Comparison of ENCODE assay signal across 10 cellular contexts in the genomic region with DNA sequence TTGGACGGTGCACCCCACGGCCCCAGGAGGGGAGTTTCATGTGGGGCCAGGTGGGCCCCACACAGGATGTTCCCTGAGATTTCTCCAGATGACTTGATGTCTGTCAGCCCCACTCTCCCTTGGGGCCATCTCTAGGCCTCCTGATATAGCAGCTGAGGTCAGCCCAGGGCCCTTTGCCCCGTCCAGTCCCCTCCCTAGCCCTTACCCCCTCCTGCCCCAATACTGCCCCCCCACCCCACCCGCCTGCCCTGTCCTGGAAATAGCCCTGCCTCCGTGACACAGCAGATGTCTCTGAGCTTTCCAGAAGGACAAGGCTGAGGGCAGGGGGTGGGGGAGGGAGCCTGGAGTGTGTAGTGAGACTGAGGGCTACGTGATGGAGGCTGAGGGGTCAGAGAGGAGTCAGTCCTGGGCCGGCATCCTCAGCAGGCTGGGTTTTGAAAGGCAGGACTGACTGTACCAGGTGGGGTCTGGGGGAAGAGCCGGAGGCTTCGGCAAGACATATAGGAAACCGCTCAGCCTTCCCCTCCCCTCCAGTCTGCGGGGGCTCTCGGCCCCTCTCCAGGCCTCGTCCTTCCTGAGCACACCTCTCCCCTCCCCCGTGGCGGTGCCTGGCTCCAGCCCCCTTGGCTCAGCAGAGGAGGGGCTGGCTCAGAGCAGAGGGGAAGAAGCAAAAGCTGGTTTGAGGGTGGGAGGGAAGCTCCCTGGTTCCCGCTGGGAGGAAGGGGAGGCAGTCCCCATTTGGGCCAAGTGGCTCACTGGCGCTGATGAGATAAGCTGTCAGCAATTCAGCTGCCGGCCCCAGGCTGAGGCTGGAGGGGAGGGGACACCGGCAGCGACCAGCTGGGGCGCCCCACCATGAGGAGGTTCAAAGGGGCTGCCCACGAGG. TPM values are rescaled to one million over a fixed set of nuclear protein-coding genes. Genes with fewer than 3 reads are reported as not detected.
A peak's percentile ranks its signal among the peaks of the same experiment; 100 is the strongest.
DNase-seq lines count a peak whose midpoint lies in the region; ATAC-seq, FAIRE-seq and TF ChIP-seq lines count a peak whose summit lies in the region.
"Had no signal": no experiment of that assay in that cellular context is flagged by ENCODE, and none has a peak within 500 bp of the region (broad histone marks: within the 10 kb centered on the region; RNA-seq: fewer than 3 reads in every experiment).

No MANE protein-coding gene starts in this region.

- H3K27me3 ChIP-seq in GM12878 (replicated peaks in 1 of 2; ENCODE audit: control insufficient read depth in 2 of 2, insufficient read depth in 2 of 2, low read length in 1 of 2) (peaks cover 11 to 13% of the 10 kb centered on the region in 2 experiments), left lung (peaks cover 14 to 70% of the 10 kb centered on the region in 2 donors), tibial nerve (peaks cover 0 to 35% of the 10 kb centered on the region in 2 donors)
- H3K27me3 ChIP-seq in effector memory CD4-positive, alpha-beta T cell (replicated peaks; ENCODE audit: control insufficient read depth, insufficient read depth, low read length, poor library complexity, severe bottlenecking) = peaks cover 30% of the 10 kb centered on the region

- no peak for FAIRE-seq in GM12878 (lab: Jason Lieb, UNC)
- FAIRE-seq: A204.1 had no signal

- DNase-seq in NCI-H1092 treated with DMSO at 0.1 percent for 48 hours (lab: John Stamatoyannopoulos, UW) = peak; percentile 39
- no peak for DNase-seq in NCI-H1092 (lab: John Stamatoyannopoulos, UW)
- no peak for DNase-seq in GM12878 (ENCODE audit: low read depth, low spot score)
- DNase-seq in left lung = peak; percentile 35 to 73
- no peak for DNase-seq in tibial nerve (ENCODE audit: low spot score in 2 of 2)
- no peak for DNase-seq in effector memory CD4-positive, alpha-beta T cell
- DNase-seq in NCI-H187 (lab: John Stamatoyannopoulos, UW) = no peak
- DNase-seq: activated gamma-delta T cell had no signal

- no peaks in the 10 kb centered on the region for H3K79me2 ChIP-seq in GM12878 (ENCODE audit: control insufficient read depth, insufficient read depth, low read length)

- POLR2A ChIA-PET in GM12878 (lab: Charles Lee) = interaction anchor here (0.6 kb wide), 1 partner anchor 1732 kb away, joined by 3 read pairs; no protein-coding TSS in a partner anchor

- RAD21 ChIA-PET in GM12878 (lab: Charles Lee; ENCODE audit: unreplicated experiment) = interaction anchor here (1.4 kb wide), 1 partner anchor 52 kb away, joined by 4 read pairs; no protein-coding TSS in a partner anchor

- H4K20me1 ChIP-seq in GM12878 (ENCODE audit: control insufficient read depth, insufficient read depth) = no peaks in the 10 kb centered on the region

- in situ Hi-C loops in GM12878 (cut with MboI) = no loop called here

- TF ChIP-seq POLR2A in GM12878 (IDR thresholded peaks at IDR 0.05; ENCODE audit: low read depth, low read length) (no peak), tibial nerve (IDR thresholded peaks at IDR 0.05) (no peak)

- H3K4me3 ChIP-seq in GM12878 (no peak overlapping the region), left lung (peak overlapping the region; percentile 0 to 34), tibial nerve (peak overlapping the region in 2 of 4 donors; percentile 42 to 59)
- H3K4me3 ChIP-seq in effector memory CD4-positive, alpha-beta T cell (ENCODE audit: insufficient read depth, low read depth, low read length, poor library complexity, severe bottlenecking) = no peak overlapping the region

- 5% methylated on average over 22 of the region's 22 CpGs for WGBS in GM12878 (ENCODE audit: insufficient coverage, insufficient replicate concordance, low lambda C conversion rate, missing lambda C conversion rate)
- 28 to 31% methylated on average over 17 to 21 of the region's 22 CpGs for WGBS in tibial nerve, 2 donors

- intact Hi-C loops in GM12878 (cut with micrococcal nuclease; ENCODE audit: unreplicated experiment) (no loop called here), left lung (cut with DNase I) (no loop called here)

- H3K9ac ChIP-seq in GM12878 (ENCODE audit: control insufficient read depth, insufficient read depth, low read length) = no peak overlapping the region

- no peak overlapping the region for H2AFZ ChIP-seq in GM12878 (ENCODE audit: control insufficient read depth, low read depth, low read length)

- no peaks in the 10 kb centered on the region for H3K9me3 ChIP-seq in GM12878 (replicated peaks; ENCODE audit: control insufficient read depth, insufficient read depth, low read length)
- no peaks in the 10 kb centered on the region for H3K9me3 ChIP-seq in left lung
- no peaks in the 10 kb centered on the region for H3K9me3 ChIP-seq in tibial nerve
- no peaks in the 10 kb centered on the region for H3K9me3 ChIP-seq in effector memory CD4-positive, alpha-beta T cell (ENCODE audit: control insufficient read depth, low read length)

- CTCF ChIA-PET in GM12878 (lab: Yijun Ruan, JAX) = interaction anchor here (0.7 kb wide), 1 partner anchor 10 kb away, joined by 3 read pairs; no protein-coding TSS in a partner anchor

- SMC1A ChIA-PET in GM12878 (lab: Charles Lee; ENCODE audit: uncharacterized antibody, unreplicated experiment) = no interaction called here

- H3K36me3 ChIP-seq in GM12878 (ENCODE audit: control insufficient read depth in 2 of 2, insufficient read depth in 2 of 2, low read length in 1 of 2) = no peaks in the 10 kb centered on the region
- no peaks in the 10 kb centered on the region for H3K36me3 ChIP-seq in left lung
- H3K36me3 ChIP-seq in tibial nerve = no peaks in the 10 kb centered on the region
- no peaks in the 10 kb centered on the region for H3K36me3 ChIP-seq in effector memory CD4-positive, alpha-beta T cell (ENCODE audit: control insufficient read depth, insufficient read depth, low read length)

- TF ChIP-seq CTCF in GM12878 (IDR thresholded peaks at IDR 0.05 in 2 of 3, conservative IDR thresholded peaks at IDR 0.05 in 1 of 3; ENCODE audit: control insufficient read depth in 2 of 3, extremely low read depth in 1 of 3, insufficient read depth in 1 of 3, low read depth in 3 of 3, low read length in 3 of 3) (no peak), left lung (IDR thresholded peaks at IDR 0.05) (no peak), tibial nerve (IDR thresholded peaks at IDR 0.05) (no peak)

- no TSS peak for BruUV-seq in GM12878 (replicated peaks; lab: Mats Ljungman, UMichigan)

- H3K4me1 ChIP-seq in GM12878 (ENCODE audit: control insufficient read depth, insufficient read depth, low read length) (peaks cover 8% of the 10 kb centered on the region), left lung (peaks cover 12 to 31% of the 10 kb centered on the region in 2 donors), tibial nerve (peaks cover 0 to 51% (median 29%) of the 10 kb centered on the region in 4 donors)
- H3K4me1 ChIP-seq in effector memory CD4-positive, alpha-beta T cell (ENCODE audit: control insufficient read depth, insufficient read depth, low read length, poor library complexity, severe bottlenecking) = peaks cover 19% of the 10 kb centered on the region

- no peak for TF ChIP-seq RAD21 in GM12878 (IDR thresholded peaks at IDR 0.05; ENCODE audit: insufficient read depth, low read depth, low read length)

- TF ChIP-seq EP300 in GM12878 (IDR thresholded peaks at IDR 0.05; ENCODE audit: borderline replicate concordance in 1 of 2, control insufficient read depth in 1 of 2, low read depth in 2 of 2, low read length in 2 of 2) (no peak), tibial nerve (IDR thresholded peaks at IDR 0.05) (no peak)

- ATAC-seq in GM12878 (peak; percentile 30), left lung (peak; percentile 3), GM19328 (IDR thresholded peaks at IDR 0.05; ENCODE audit: unreplicated experiment) (no peak)

- no peak overlapping the region for H3K4me2 ChIP-seq in GM12878 (ENCODE audit: control insufficient read depth, insufficient read depth)

- H3K27ac ChIP-seq in GM12878 (ENCODE audit: control insufficient read depth, insufficient read depth) (no peak overlapping the region), left lung (peak overlapping the region in 1 of 2 donors; percentile 72), tibial nerve (peak overlapping the region; percentile 20 to 79 (median 66))
- no peak overlapping the region for H3K27ac ChIP-seq in effector memory CD4-positive, alpha-beta T cell (ENCODE audit: insufficient read depth, low read length, poor library complexity, severe bottlenecking)

RNA-seq across cellular contexts. Expression of gene FLNC, which starts 2.0 kb away (rescaled TPM):
- 0.04 TPM in 1 of 2 replicates, not detected in the other for total RNA-seq in GM12878 (2013; cell fraction: nucleolus; rRNA removed)
- 0.05 and 0.11 TPM in 2 replicates for total RNA-seq in GM12878 (2014; rRNA removed)
- 0.09 TPM in 1 of 2 replicates, not detected in the other for total RNA-seq in GM12878 (2014; rRNA removed; fragmentation: Illumina TruSeq; extraction: Trizol)
- 0.21 and 0.32 TPM in 2 replicates for total RNA-seq in GM12878 (2021)
- polyA plus RNA-seq in GM12878 (2011; ENCODE audit: low read depth) = 0.07 TPM
- polyA plus RNA-seq in GM12878 (2011; rRNA removed) = not detected in 2 replicates
- polyA plus RNA-seq in GM12878 (2011; cell fraction: cytosol; rRNA removed) = not detected in 2 replicates
- polyA plus RNA-seq in GM12878 (2011; cell fraction: nucleus; rRNA removed) = 0.03 TPM in 1 of 2 replicates, not detected in the other
- polyA plus RNA-seq in GM12878 (2012) = 0.12 and 0.17 TPM in 2 replicates
- 0.01 TPM in 1 of 2 replicates, not detected in the other for polyA plus RNA-seq in GM12878 (2014; fragmentation: Illumina TruSeq; extraction: Trizol)
- polyA plus RNA-seq in GM12878 (2014; fragmentation: Nextera tagmentation; extraction: Ambion mirVana) = under 1 TPM in 1 of 2 experiments, not detected in 1; 0.02 TPM
- polyA plus RNA-seq in GM12878 (2014; rRNA removed) = 0.01 and 0.06 TPM in 2 replicates
- under 1 TPM; 0.03 to 0.08 TPM for polyA plus RNA-seq in GM12878 (2016; fragmentation: Nextera tagmentation; extraction: Ambion mirVana)
- 0.05 and 0.07 TPM in 2 replicates for polyA minus RNA-seq in GM12878 (2011; rRNA and poly(A)+ RNA removed)
- 0.13 TPM in 1 of 2 replicates, not detected in the other for polyA minus RNA-seq in GM12878 (2011; cell fraction: cytosol; rRNA and poly(A)+ RNA removed)
- polyA minus RNA-seq in GM12878 (2011; cell fraction: nucleus; rRNA and poly(A)+ RNA removed) = 0.19 TPM in 1 of 2 replicates, not detected in the other
- 10 to 100 TPM; 14.3 to 23.7 TPM for total RNA-seq in left lung
- total RNA-seq in tibial nerve = 10 to 100 TPM in 2 of 4 donors, 1 to 10 TPM in 2; 5.5 to 13.5 (median 9.0) TPM

RNA-seq across cellular contexts. Expression of gene ATP6V1F, which starts 30.4 kb away (rescaled TPM):
- total RNA-seq in GM12878 (2013; cell fraction: nucleolus; rRNA removed) = 10.0 and 12.5 TPM in 2 replicates
- total RNA-seq in GM12878 (2014; rRNA removed) (123 and 126 TPM in 2 replicates), GM12878 (2014; rRNA removed; fragmentation: Illumina TruSeq; extraction: Trizol) (108 and 111 TPM in 2 replicates), GM12878 (2021) (143 and 155 TPM in 2 replicates), left lung (100 to 1,000 TPM; 192 to 200 TPM), tibial nerve (100 to 1,000 TPM in 1 of 4 donors, 10 to 100 TPM in 3; 57.9 to 122 (median 75.4) TPM)
- polyA plus RNA-seq in GM12878 (2011; ENCODE audit: low read depth) = 304 TPM
- polyA plus RNA-seq in GM12878 (2011; rRNA removed) (121 and 194 TPM in 2 replicates), GM12878 (2014; fragmentation: Illumina TruSeq; extraction: Trizol) (62.7 and 179 TPM in 2 replicates), GM12878 (2014; fragmentation: Nextera tagmentation; extraction: Ambion mirVana) (100 to 1,000 TPM; 246 to 343 TPM), GM12878 (2014; rRNA removed) (211 and 223 TPM in 2 replicates), GM12878 (2016; fragmentation: Nextera tagmentation; extraction: Ambion mirVana) (100 to 1,000 TPM; 286 TPM)
- 318 and 402 TPM in 2 replicates for polyA plus RNA-seq in GM12878 (2011; cell fraction: cytosol; rRNA removed)
- polyA plus RNA-seq in GM12878 (2011; cell fraction: nucleus; rRNA removed) = 124 and 144 TPM in 2 replicates
- polyA plus RNA-seq in GM12878 (2012) = 206 and 310 TPM in 2 replicates
- 40.6 and 67.1 TPM in 2 replicates for polyA minus RNA-seq in GM12878 (2011; rRNA and poly(A)+ RNA removed)
- 18.7 and 20.3 TPM in 2 replicates for polyA minus RNA-seq in GM12878 (2011; cell fraction: cytosol; rRNA and poly(A)+ RNA removed)
- 17.5 and 22.7 TPM in 2 replicates for polyA minus RNA-seq in GM12878 (2011; cell fraction: nucleus; rRNA and poly(A)+ RNA removed)

RNA-seq across cellular contexts. Expression of gene CCDC136, which starts 40.5 kb away (rescaled TPM):
- 20.7 and 21.1 TPM in 2 replicates for total RNA-seq in GM12878 (2013; cell fraction: nucleolus; rRNA removed)
- 0.71 and 1.6 TPM in 2 replicates for total RNA-seq in GM12878 (2014; rRNA removed)
- 1.7 and 2.3 TPM in 2 replicates for total RNA-seq in GM12878 (2014; rRNA removed; fragmentation: Illumina TruSeq; extraction: Trizol)
- total RNA-seq in GM12878 (2021) = 1.8 and 2.8 TPM in 2 replicates
- polyA plus RNA-seq in GM12878 (2011; ENCODE audit: low read depth) = 1.1 TPM
- polyA plus RNA-seq in GM12878 (2011; rRNA removed) = 3.6 and 4.8 TPM in 2 replicates
- polyA plus RNA-seq in GM12878 (2011; cell fraction: cytosol; rRNA removed) = 1.3 and 3.1 TPM in 2 replicates
- 16.7 and 18.0 TPM in 2 replicates for polyA plus RNA-seq in GM12878 (2011; cell fraction: nucleus; rRNA removed)
- 1.3 and 1.9 TPM in 2 replicates for polyA plus RNA-seq in GM12878 (2012)
- polyA plus RNA-seq in GM12878 (2014; fragmentation: Illumina TruSeq; extraction: Trizol) = 1.3 and 1.6 TPM in 2 replicates
- polyA plus RNA-seq in GM12878 (2014; fragmentation: Nextera tagmentation; extraction: Ambion mirVana) = under 1 TPM; 0.32 to 0.33 TPM
- 2.1 and 3.0 TPM in 2 replicates for polyA plus RNA-seq in GM12878 (2014; rRNA removed)
- 1 to 10 TPM in 1 of 2 experiments, under 1 TPM in 1; 0.87 to 1.2 TPM for polyA plus RNA-seq in GM12878 (2016; fragmentation: Nextera tagmentation; extraction: Ambion mirVana)
- polyA minus RNA-seq in GM12878 (2011; rRNA and poly(A)+ RNA removed) = 2.7 and 4.2 TPM in 2 replicates
- polyA minus RNA-seq in GM12878 (2011; cell fraction: cytosol; rRNA and poly(A)+ RNA removed) = 0.83 and 2.4 TPM in 2 replicates
- 3.5 and 8.1 TPM in 2 replicates for polyA minus RNA-seq in GM12878 (2011; cell fraction: nucleus; rRNA and poly(A)+ RNA removed)
- 1 to 10 TPM; 2.5 to 3.2 TPM for total RNA-seq in left lung
- total RNA-seq in tibial nerve = 10 to 100 TPM in 1 of 4 donors, 1 to 10 TPM in 3; 4.5 to 12.4 (median 7.2) TPM

RNA-seq across cellular contexts. Expression of gene OPN1SW, which starts 56.6 kb away (rescaled TPM):
- total RNA-seq in GM12878 (2013; cell fraction: nucleolus; rRNA removed) = not detected in 2 replicates
- not detected in 2 replicates for total RNA-seq in GM12878 (2014; rRNA removed)
- not detected in 2 replicates for total RNA-seq in GM12878 (2014; rRNA removed; fragmentation: Illumina TruSeq; extraction: Trizol)
- total RNA-seq in GM12878 (2021) = not detected in 2 replicates
- polyA plus RNA-seq in GM12878 (2011; ENCODE audit: low read depth) = not detected
- polyA plus RNA-seq in GM12878 (2011; rRNA removed) = not detected in 2 replicates
- polyA plus RNA-seq in GM12878 (2011; cell fraction: cytosol; rRNA removed) = not detected in 2 replicates
- polyA plus RNA-seq in GM12878 (2011; cell fraction: nucleus; rRNA removed) = not detected in 2 replicates
- polyA plus RNA-seq in GM12878 (2012) = not detected in 2 replicates
- polyA plus RNA-seq in GM12878 (2014; fragmentation: Illumina TruSeq; extraction: Trizol) = not detected in 2 replicates
- under 1 TPM; 0.13 to 0.26 TPM for polyA plus RNA-seq in GM12878 (2014; fragmentation: Nextera tagmentation; extraction: Ambion mirVana)
- polyA plus RNA-seq in GM12878 (2014; rRNA removed) = not detected in 2 replicates
- under 1 TPM; 0.11 to 0.35 TPM for polyA plus RNA-seq in GM12878 (2016; fragmentation: Nextera tagmentation; extraction: Ambion mirVana)
- polyA minus RNA-seq in GM12878 (2011; rRNA and poly(A)+ RNA removed) = not detected in 2 replicates
- not detected in 2 replicates for polyA minus RNA-seq in GM12878 (2011; cell fraction: cytosol; rRNA and poly(A)+ RNA removed)
- polyA minus RNA-seq in GM12878 (2011; cell fraction: nucleus; rRNA and poly(A)+ RNA removed) = not detected in 2 replicates
- not detected for total RNA-seq in left lung
- not detected for total RNA-seq in tibial nerve

Comparison
In these comparisons a context has a peak if more than half of its experiments do, and no peak if none do; other contexts are left out.
1. DNase-seq: peak in NCI-H1092 treated with DMSO at 0.1 percent for 48 hours (single experiment) and left lung (2 of 2); none in NCI-H1092 (single experiment), GM12878 (single experiment), tibial nerve (0 of 2), effector memory CD4-positive, alpha-beta T cell (0 of 3) and NCI-H187 (0 of 2).
2. H3K27ac ChIP-seq: peak in tibial nerve (4 of 4); none in GM12878 (single experiment) and effector memory CD4-positive, alpha-beta T cell (single experiment).
3. H3K4me3 ChIP-seq: peak in left lung (2 of 2); none in GM12878 (single experiment) and effector memory CD4-positive, alpha-beta T cell (single experiment).
4. RNA of gene FLNC, which starts 2.0 kb away (total RNA-seq): 14.3 to 23.7 TPM in left lung and 5.5 to 13.5 TPM in tibial nerve; 0.04 to 0.32 TPM in GM12878; every median in the first group is over 4 times any median in the second.